13 cellular contexts compared by ENCODE assay signal in the genomic region with DNA sequence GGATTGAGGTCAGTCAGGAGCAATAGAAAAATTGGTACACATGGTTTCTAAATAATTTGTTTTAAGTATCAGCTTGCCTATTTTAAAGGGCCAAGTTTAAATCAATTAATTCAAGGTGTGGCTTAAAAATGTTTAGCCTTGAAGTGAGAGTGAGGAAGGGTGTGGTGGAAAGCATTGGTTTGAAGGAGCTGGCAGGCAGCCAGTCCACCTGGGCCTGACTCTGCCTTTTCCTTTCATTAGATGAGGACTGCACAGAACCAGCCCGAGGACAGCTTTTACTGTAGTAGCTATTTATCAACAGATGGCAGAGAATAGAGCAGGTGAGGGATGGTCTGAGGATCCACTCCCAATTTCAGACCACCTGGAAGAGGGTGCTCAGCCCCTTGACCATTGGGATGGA. TPM values are rescaled to one million over a fixed set of nuclear protein-coding genes. Genes with fewer than 3 reads are reported as not detected.
DNase-seq lines count a peak whose midpoint lies in the region; ATAC-seq, FAIRE-seq and TF ChIP-seq lines count a peak whose summit lies in the region.
"Had no signal": no experiment of that assay in that cellular context is flagged by ENCODE, and none has a peak within 500 bp of the region (broad histone marks: within the 10 kb centered on the region; RNA-seq: fewer than 3 reads in every experiment).

No MANE protein-coding gene starts in this region.

- no peak overlapping the region for H3K4me2 ChIP-seq in mammary epithelial cell (ENCODE audit: insufficient read depth, low read depth, low read length)
- H3K4me2 ChIP-seq: BLaER1 treated with 17β-estradiol and CSF1 and Interleukin-3, amounts not matched to agents 10 nM and 100 nM had no signal

- H3K79me2 ChIP-seq in mammary epithelial cell (ENCODE audit: insufficient read depth, low read length) = no peaks in the 10 kb centered on the region

- no peak overlapping the region for H3K4me3 Mint-ChIP-seq in MCF 10A (ENCODE audit: unreplicated experiment)
- no peak overlapping the region for H3K4me3 Mint-ChIP-seq in type B pancreatic cell
- H3K4me3 Mint-ChIP-seq: activated naive CD8-positive, alpha-beta T cell treated with anti-CD3 and anti-CD28 coated beads, Interleukin-2, amount 10 ng/mL, durations not matched to agents 7 days and 5 days; mesothelial cell of epicardium had no signal

- in situ Hi-C loops in mammary epithelial cell (cut with MboI; ENCODE audit: low sequenced_read_pairs in 2 of 2) = no loop called here

- TF ChIP-seq CTCF in MCF 10A (IDR thresholded peaks at IDR 0.05; ENCODE audit: unreplicated experiment) (no peak), breast epithelium (IDR thresholded peaks at IDR 0.05) (no peak), mammary epithelial cell (conservative IDR thresholded peaks at IDR 0.05 in 1 of 2, IDR thresholded peaks at IDR 0.05 in 1 of 2; ENCODE audit: extremely low read depth in 1 of 2, insufficient read depth in 1 of 2, low read depth in 1 of 2, low read length in 2 of 2) (no peak), type B pancreatic cell (conservative IDR thresholded peaks at IDR 0.05) (no peak), WERI-Rb-1 (IDR thresholded peaks at IDR 0.05; ENCODE audit: low read depth, low read length) (no peak), D721Med (IDR thresholded peaks at IDR 0.05; ENCODE audit: insufficient read depth, missing control alignments) (no peak)

- CTCF ChIA-PET in MCF 10A (lab: Yijun Ruan, JAX) = interaction anchor here (0.8 to 2.6 kb wide), 6 partner anchors 8 to 112 kb away, joined by 3 to 10 read pairs (median 4); no protein-coding TSS in a partner anchor
- CTCF ChIA-PET in mammary epithelial cell (lab: Charles Lee; ENCODE audit: low non-redundant PET) = no interaction called here

- POLR2A ChIA-PET in MCF 10A (lab: Yijun Ruan, JAX) = interaction anchor here (0.6 to 1.7 kb wide), 10 partner anchors 9 to 78 kb away, joined by 3 to 10 read pairs (median 5); a partner anchor contains a TSS

- H3K27ac ChIP-seq in breast epithelium (no peak overlapping the region), mammary epithelial cell (ENCODE audit: insufficient read depth, low read depth, low read length) (no peak overlapping the region), WERI-Rb-1 (no peak overlapping the region)
- H3K27ac ChIP-seq: BLaER1 treated with 17β-estradiol and CSF1 and Interleukin-3, amounts not matched to agents 10 nM and 100 nM; dorsolateral prefrontal cortex had no signal

- DNase-seq in MCF 10A (ENCODE audit: unreplicated experiment) (peak; percentile 50), breast epithelium (ENCODE audit: low spot score in 2 of 2) (no peak), NCI-H510A treated with DMSO at 0.1 percent for 48 hours (lab: John Stamatoyannopoulos, UW) (peak; percentile 72), mammary epithelial cell (peak; percentile 73), type B pancreatic cell (ENCODE audit: extremely low spot score, unreplicated experiment) (no peak), WERI-Rb-1 (no peak), D721Med (ENCODE audit: insufficient read length, low spot score) (no peak)
- DNase-seq: activated naive CD8-positive, alpha-beta T cell treated with anti-CD3 and anti-CD28 coated beads, Interleukin-2, amount 10 ng/mL, durations not matched to agents 7 days and 5 days; dorsolateral prefrontal cortex had no signal

- H3K27ac Mint-ChIP-seq in MCF 10A (ENCODE audit: low read depth, unreplicated experiment) (no peak overlapping the region), type B pancreatic cell (peak overlapping the region; percentile 81)
- H3K27ac Mint-ChIP-seq: activated naive CD8-positive, alpha-beta T cell treated with anti-CD3 and anti-CD28 coated beads, Interleukin-2, amount 10 ng/mL, durations not matched to agents 7 days and 5 days; mesothelial cell of epicardium had no signal

- H3K27me3 ChIP-seq in breast epithelium (no peaks in the 10 kb centered on the region), mammary epithelial cell (ENCODE audit: insufficient read depth, low read length) (no peaks in the 10 kb centered on the region), WERI-Rb-1 (ENCODE audit: insufficient read depth, low read depth, severe bottlenecking) (no peaks in the 10 kb centered on the region)
- H3K27me3 ChIP-seq: BLaER1 treated with 17β-estradiol and CSF1 and Interleukin-3, amounts not matched to agents 10 nM and 100 nM; dorsolateral prefrontal cortex had no signal

- H3K9me3 ChIP-seq in breast epithelium (no peaks in the 10 kb centered on the region), mammary epithelial cell (replicated peaks; ENCODE audit: insufficient read depth, low read length) (no peaks in the 10 kb centered on the region), WERI-Rb-1 (ENCODE audit: severe bottlenecking) (no peaks in the 10 kb centered on the region)
- H3K9me3 ChIP-seq: BLaER1 treated with 17β-estradiol and CSF1 and Interleukin-3, amounts not matched to agents 10 nM and 100 nM had no signal

- no peak for ATAC-seq in GM21619 (IDR thresholded peaks at IDR 0.05; ENCODE audit: unreplicated experiment)
- ATAC-seq: HepG2 had no signal

- H3K36me3 Mint-ChIP-seq in MCF 10A (ENCODE audit: insufficient read depth, unreplicated experiment) = peaks cover 34% of the 10 kb centered on the region
- H3K36me3 Mint-ChIP-seq in type B pancreatic cell = peaks cover 48% of the 10 kb centered on the region

- no peak overlapping the region for H2AFZ ChIP-seq in mammary epithelial cell (ENCODE audit: low read depth, low read length)

- 0% methylated on average over 1 of the region's 1 CpG for WGBS in mammary epithelial cell (ENCODE audit: low coverage, missing lambda C conversion rate)

- no peaks in the 10 kb centered on the region for H3K4me1 Mint-ChIP-seq in MCF 10A (ENCODE audit: insufficient read depth, unreplicated experiment)
- H3K4me1 Mint-ChIP-seq in type B pancreatic cell (ENCODE audit: unreplicated experiment) = no peaks in the 10 kb centered on the region

- H4K20me1 ChIP-seq in mammary epithelial cell (ENCODE audit: insufficient read depth, low read length) = no peaks in the 10 kb centered on the region

- H3K9me3 Mint-ChIP-seq in MCF 10A (ENCODE audit: unreplicated experiment) (no peaks in the 10 kb centered on the region), type B pancreatic cell (no peaks in the 10 kb centered on the region)
- H3K9me3 Mint-ChIP-seq: activated naive CD8-positive, alpha-beta T cell treated with anti-CD3 and anti-CD28 coated beads, Interleukin-2, amount 10 ng/mL, durations not matched to agents 7 days and 5 days; mesothelial cell of epicardium had no signal

- H3K27me3 Mint-ChIP-seq in MCF 10A (ENCODE audit: insufficient read depth, unreplicated experiment) (no peaks in the 10 kb centered on the region), type B pancreatic cell (no peaks in the 10 kb centered on the region)
- H3K27me3 Mint-ChIP-seq: activated naive CD8-positive, alpha-beta T cell treated with anti-CD3 and anti-CD28 coated beads, Interleukin-2, amount 10 ng/mL, durations not matched to agents 7 days and 5 days had no signal

- TF ChIP-seq POLR2A in breast epithelium (IDR thresholded peaks at IDR 0.05) = no peak

- H3K4me3 ChIP-seq in breast epithelium = no peak overlapping the region
- H3K4me3 ChIP-seq in mammary epithelial cell (replicated peaks in 1 of 3; ENCODE audit: insufficient read depth in 1 of 3, low read depth in 2 of 3, low read length in 3 of 3) = no peak overlapping the region
- no peak overlapping the region for H3K4me3 ChIP-seq in WERI-Rb-1 (ENCODE audit: low read depth, low read length)
- H3K4me3 ChIP-seq: BLaER1 treated with 17β-estradiol and CSF1 and Interleukin-3, amounts not matched to agents 10 nM and 100 nM; dorsolateral prefrontal cortex had no signal

- intact Hi-C loops in MCF 10A (cut with micrococcal nuclease) = no loop called here
- intact Hi-C loops in breast epithelium (cut with DNase I; ENCODE audit: low total_unique reads) = no loop called here
- intact Hi-C loops in mammary epithelial cell (cut with micrococcal nuclease) = no loop called here

- FAIRE-seq in D721Med (lab: Jason Lieb, UNC) = no peak
- FAIRE-seq: HepG2 had no signal

- dilution Hi-C loops in mammary epithelial cell (cut with HindIII; ENCODE audit: low sequenced_read_pairs) = no loop called here

- no TSS peak for BruUV-seq in MCF 10A (replicated peaks; lab: Mats Ljungman, UMichigan)
- BruUV-seq in mammary epithelial cell (replicated peaks; lab: Mats Ljungman, UMichigan) = no TSS peak

- H3K36me3 ChIP-seq in breast epithelium (no peaks in the 10 kb centered on the region), mammary epithelial cell (ENCODE audit: insufficient read depth, low read length) (peaks cover 9% of the 10 kb centered on the region), WERI-Rb-1 (peaks cover 39% of the 10 kb centered on the region)

- H3K4me1 ChIP-seq in breast epithelium = no peaks in the 10 kb centered on the region
- peaks cover 7% of the 10 kb centered on the region for H3K4me1 ChIP-seq in mammary epithelial cell (ENCODE audit: insufficient read depth, low read length)

- no peak overlapping the region for H3K9ac ChIP-seq in mammary epithelial cell (ENCODE audit: insufficient read depth, low read length)
- H3K9ac ChIP-seq: BLaER1 treated with 17β-estradiol and CSF1 and Interleukin-3, amounts not matched to agents 10 nM and 100 nM had no signal

RNA-seq across cellular contexts. Expression of a gene that starts 42.4 kb away (rescaled TPM):
- 7.8 and 8.3 TPM in 2 replicates for total RNA-seq in MCF 10A (2022)
- total RNA-seq in breast epithelium = 10 to 100 TPM; 11.0 to 20.3 (median 20.1) TPM
- 1 to 10 TPM; 8.1 to 9.5 TPM for total RNA-seq in mammary epithelial cell
- 9.2 TPM for polyA plus RNA-seq in mammary epithelial cell
- 13.4 TPM for polyA minus RNA-seq in mammary epithelial cell
- 7.1 and 14.0 TPM in 2 replicates for total RNA-seq in type B pancreatic cell (ENCODE audit: low replicate concordance)

Comparison
In these comparisons a context has a peak if more than half of its experiments do, and no peak if none do; other contexts are left out.
1. DNase-seq: peak in MCF 10A (single experiment), NCI-H510A treated with DMSO at 0.1 percent for 48 hours (single experiment) and mammary epithelial cell (single experiment); none in breast epithelium (0 of 2), type B pancreatic cell (single experiment), WERI-Rb-1 (single experiment) and D721Med (single experiment).